ENCODE assay signal across 16 cellular contexts in genomic region chr2:106025796-106026195, GRCh38.
DNase-seq lines count a peak whose midpoint lies in the region; ATAC-seq and TF ChIP-seq lines count a peak whose summit lies in the region.
"Had no signal": no experiment of that assay in that cellular context is flagged by ENCODE, and none has a peak within 500 bp of the region (broad histone marks: within the 10 kb centered on the region; RNA-seq: fewer than 3 reads in every experiment).

No MANE protein-coding gene starts in this region.

- no peak for TF ChIP-seq CTCF in tibial artery (IDR thresholded peaks at IDR 0.05)
- no peak for TF ChIP-seq CTCF in CD8-positive, alpha-beta T cell (IDR thresholded peaks at IDR 0.05)

- H3K27ac ChIP-seq in tibial artery = peak overlapping the region; percentile 14 to 23
- no peak overlapping the region for H3K27ac ChIP-seq in CD8-positive, alpha-beta T cell (ENCODE audit: low read depth, low read length)
- H3K27ac ChIP-seq: BLaER1 treated with 17β-estradiol and CSF1 and Interleukin-3, amounts not matched to agents 10 nM and 100 nM; GM23248; HL-60 had no signal

- no peaks in the 10 kb centered on the region for H3K27me3 Mint-ChIP-seq in activated naive CD4-positive, alpha-beta T cell treated with anti-CD3 and anti-CD28 coated beads, Interleukin-2, amount 50 U/mL, for 24 hours
- no peaks in the 10 kb centered on the region for H3K27me3 Mint-ChIP-seq in activated T-helper 17 cell treated with anti-CD3 and anti-CD28 coated beads, Interleukin-2, amount 50 U/mL, for 72 hours
- no peaks in the 10 kb centered on the region for H3K27me3 Mint-ChIP-seq in CD8-positive, alpha-beta T cell (ENCODE audit: low read depth)

- no peak for DNase-seq in activated naive CD4-positive, alpha-beta T cell treated with Interleukin-2 at 50 U/mL for 16 hours
- DNase-seq in myocyte (ENCODE audit: low read depth) (peak; percentile 28), tibial artery (no peak)
- no peak for DNase-seq in CD8-positive, alpha-beta T cell
- DNase-seq: 8988T, ACHN, DMS79, GM23248 had no signal

- intact Hi-C loops in tibial artery (cut with DNase I; ENCODE audit: low total_unique reads) = no loop called here
- intact Hi-C loops in CD8-positive, alpha-beta T cell (cut with DNase I, micrococcal nuclease) = no loop called here

- no peak for ATAC-seq in activated T-helper 17 cell treated with anti-CD3 and anti-CD28 coated beads, Interleukin-2, amount 50 U/mL, for 72 hours (replicated peaks)
- no peak for ATAC-seq in CD8-positive, alpha-beta T cell
- ATAC-seq in HG03280 (IDR thresholded peaks at IDR 0.05; ENCODE audit: unreplicated experiment) = no peak
- ATAC-seq: GM12878, HCT116 had no signal

- H3K4me3 ChIP-seq in tibial artery = no peak overlapping the region
- no peak overlapping the region for H3K4me3 ChIP-seq in CD8-positive, alpha-beta T cell (ENCODE audit: low read depth, low read length)
- H3K4me3 ChIP-seq: BLaER1 treated with 17β-estradiol and CSF1 and Interleukin-3, amounts not matched to agents 10 nM and 100 nM; GM12878; GM23248 had no signal

- peak overlapping the region; percentile 38 for H3K27ac Mint-ChIP-seq in activated naive CD4-positive, alpha-beta T cell treated with anti-CD3 and anti-CD28 coated beads, Interleukin-2, amount 50 U/mL, for 24 hours
- H3K27ac Mint-ChIP-seq in activated T-helper 17 cell treated with anti-CD3 and anti-CD28 coated beads, Interleukin-2, amount 50 U/mL, for 72 hours = peak overlapping the region; percentile 11
- H3K27ac Mint-ChIP-seq in CD8-positive, alpha-beta T cell = no peak overlapping the region

- no peaks in the 10 kb centered on the region for H3K36me3 ChIP-seq in tibial artery
- no peaks in the 10 kb centered on the region for H3K36me3 ChIP-seq in CD8-positive, alpha-beta T cell (ENCODE audit: insufficient read depth, low read length)
- H3K36me3 ChIP-seq: BLaER1 treated with 17β-estradiol and CSF1 and Interleukin-3, amounts not matched to agents 10 nM and 100 nM had no signal

- CTCF ChIA-PET in CD8-positive, alpha-beta T cell (lab: Charles Lee) = no interaction called here

- no peaks in the 10 kb centered on the region for H3K9me3 ChIP-seq in tibial artery
- H3K9me3 ChIP-seq in CD8-positive, alpha-beta T cell (ENCODE audit: low read length) = no peaks in the 10 kb centered on the region
- H3K9me3 ChIP-seq: BLaER1 treated with 17β-estradiol and CSF1 and Interleukin-3, amounts not matched to agents 10 nM and 100 nM had no signal

- no peaks in the 10 kb centered on the region for H3K27me3 ChIP-seq in tibial artery
- no peaks in the 10 kb centered on the region for H3K27me3 ChIP-seq in CD8-positive, alpha-beta T cell (ENCODE audit: insufficient read depth, low read length)
- H3K27me3 ChIP-seq: BLaER1 treated with 17β-estradiol and CSF1 and Interleukin-3, amounts not matched to agents 10 nM and 100 nM had no signal

- no peaks in the 10 kb centered on the region for H3K9me3 Mint-ChIP-seq in activated naive CD4-positive, alpha-beta T cell treated with anti-CD3 and anti-CD28 coated beads, Interleukin-2, amount 50 U/mL, for 24 hours
- H3K9me3 Mint-ChIP-seq in activated T-helper 17 cell treated with anti-CD3 and anti-CD28 coated beads, Interleukin-2, amount 50 U/mL, for 72 hours = no peaks in the 10 kb centered on the region
- H3K9me3 Mint-ChIP-seq in CD8-positive, alpha-beta T cell = no peaks in the 10 kb centered on the region
- H3K9me3 Mint-ChIP-seq: CD4-positive, CD25-positive, alpha-beta regulatory T cell had no signal

- peaks cover 54% of the 10 kb centered on the region for H3K4me1 Mint-ChIP-seq in activated naive CD4-positive, alpha-beta T cell treated with anti-CD3 and anti-CD28 coated beads, Interleukin-2, amount 50 U/mL, for 24 hours
- H3K4me1 Mint-ChIP-seq in activated T-helper 17 cell treated with anti-CD3 and anti-CD28 coated beads, Interleukin-2, amount 50 U/mL, for 72 hours = peaks cover 12% of the 10 kb centered on the region
- H3K4me1 Mint-ChIP-seq in CD8-positive, alpha-beta T cell (ENCODE audit: low read depth) = peaks cover 35% of the 10 kb centered on the region

- no peak overlapping the region for H3K4me3 Mint-ChIP-seq in activated naive CD4-positive, alpha-beta T cell treated with anti-CD3 and anti-CD28 coated beads, Interleukin-2, amount 50 U/mL, for 24 hours
- H3K4me3 Mint-ChIP-seq in activated T-helper 17 cell treated with anti-CD3 and anti-CD28 coated beads, Interleukin-2, amount 50 U/mL, for 72 hours = no peak overlapping the region
- H3K4me3 Mint-ChIP-seq in CD8-positive, alpha-beta T cell = no peak overlapping the region
- H3K4me3 Mint-ChIP-seq: CD4-positive, CD25-positive, alpha-beta regulatory T cell had no signal

- H3K4me1 ChIP-seq in tibial artery = peaks cover 0 to 49% (median 35%) of the 10 kb centered on the region in 4 donors
- peaks cover 19% of the 10 kb centered on the region for H3K4me1 ChIP-seq in CD8-positive, alpha-beta T cell (ENCODE audit: insufficient read depth, low read length)

- H3K36me3 Mint-ChIP-seq in activated naive CD4-positive, alpha-beta T cell treated with anti-CD3 and anti-CD28 coated beads, Interleukin-2, amount 50 U/mL, for 24 hours = no peaks in the 10 kb centered on the region
- H3K36me3 Mint-ChIP-seq in activated T-helper 17 cell treated with anti-CD3 and anti-CD28 coated beads, Interleukin-2, amount 50 U/mL, for 72 hours (ENCODE audit: low read depth) = no peaks in the 10 kb centered on the region
- no peaks in the 10 kb centered on the region for H3K36me3 Mint-ChIP-seq in CD8-positive, alpha-beta T cell
- H3K36me3 Mint-ChIP-seq: CD4-positive, CD25-positive, alpha-beta regulatory T cell had no signal

- POLR2A ChIA-PET in CD8-positive, alpha-beta T cell (lab: Charles Lee) = interaction anchor here (0.7 kb wide), 1 partner anchor 187 kb away, joined by 3 read pairs; no protein-coding TSS in a partner anchor
